In the genomic region with DNA sequence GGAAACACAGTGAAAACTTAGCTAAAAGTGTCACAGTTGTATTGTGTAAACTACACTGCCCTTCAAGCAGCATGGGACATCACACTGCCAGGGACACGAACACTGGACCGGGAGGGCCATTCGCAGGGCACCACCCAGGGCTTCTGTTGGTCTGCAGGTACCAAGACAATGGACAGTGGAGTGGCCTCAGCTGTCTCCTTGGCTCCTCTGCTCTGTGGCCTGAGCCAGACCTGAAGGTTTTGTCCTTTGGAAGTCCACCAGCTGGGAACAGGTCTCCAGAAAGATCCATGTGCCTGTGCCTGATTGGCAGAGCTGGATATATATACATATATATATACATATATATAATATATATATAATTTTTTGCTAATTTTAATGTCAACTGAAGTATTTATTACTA, we compare ENCODE assay signal across 16 cellular contexts.
DNase-seq lines count a peak whose midpoint lies in the region; ATAC-seq lines count a peak whose summit lies in the region.
"Had no signal": no experiment of that assay in that cellular context is flagged by ENCODE, and none has a peak within 500 bp of the region (broad histone marks: within the 10 kb centered on the region; RNA-seq: fewer than 3 reads in every experiment).

No MANE protein-coding gene starts in this region.

- no peaks in the 10 kb centered on the region for H3K4me1 Mint-ChIP-seq in stimulated activated naive CD8-positive, alpha-beta T cell treated with anti-CD3 and anti-CD28 coated beads, Interleukin-15, amount 100 ng/mL, for 72 hours
- H3K4me1 Mint-ChIP-seq: B cell, IgD-negative memory B cell had no signal

- H3K9me3 Mint-ChIP-seq in stimulated activated naive CD8-positive, alpha-beta T cell treated with anti-CD3 and anti-CD28 coated beads, Interleukin-15, amount 100 ng/mL, for 72 hours: no peaks in the 10 kb centered on the region
- H3K9me3 Mint-ChIP-seq: CD8-positive, alpha-beta T cell had no signal

- peak; percentile 17 for DNase-seq in activated CD8-positive, alpha-beta memory T cell treated with anti-CD3 and anti-CD28 coated beads, Interleukin-2, amount 50 U/mL, for 48 hours
- DNase-seq in activated CD8-positive, alpha-beta memory T cell treated with anti-CD3 and anti-CD28 coated beads for 24 hours: no peak
- DNase-seq in cerebellar cortex (ENCODE audit: low spot score): peak; percentile 18
- peak; percentile 24 for DNase-seq in islet precursor cell
- DNase-seq in stimulated activated naive CD8-positive, alpha-beta T cell treated with anti-CD3 and anti-CD28 coated beads, Interleukin-15, amount 100 ng/mL, for 72 hours: no peak
- DNase-seq: 8988T, Calu3, HCEC 1CT, HFFc6 had no signal

- no peaks in the 10 kb centered on the region for H3K27me3 Mint-ChIP-seq in stimulated activated naive CD8-positive, alpha-beta T cell treated with anti-CD3 and anti-CD28 coated beads, Interleukin-15, amount 100 ng/mL, for 72 hours
- H3K27me3 Mint-ChIP-seq: B cell had no signal

- no peak for ATAC-seq in stimulated activated naive CD8-positive, alpha-beta T cell treated with anti-CD3 and anti-CD28 coated beads, Interleukin-15, amount 100 ng/mL, for 72 hours
- ATAC-seq in GM19455 (IDR thresholded peaks at IDR 0.05; ENCODE audit: unreplicated experiment) (no peak), HG02938 (IDR thresholded peaks at IDR 0.05; ENCODE audit: unreplicated experiment) (no peak)
- ATAC-seq: CD8-positive, alpha-beta T cell; GM12878; HepG2 had no signal

- no peak overlapping the region for H3K27ac Mint-ChIP-seq in stimulated activated naive CD8-positive, alpha-beta T cell treated with anti-CD3 and anti-CD28 coated beads, Interleukin-15, amount 100 ng/mL, for 72 hours
- H3K27ac Mint-ChIP-seq: B cell; CD8-positive, alpha-beta T cell; HFFc6; IgD-negative memory B cell had no signal

- no peak overlapping the region for H3K4me3 Mint-ChIP-seq in stimulated activated naive CD8-positive, alpha-beta T cell treated with anti-CD3 and anti-CD28 coated beads, Interleukin-15, amount 100 ng/mL, for 72 hours
- H3K4me3 Mint-ChIP-seq: B cell; CD8-positive, alpha-beta T cell; HFFc6; IgD-negative memory B cell had no signal

Comparison
In these comparisons a context has a peak if more than half of its experiments do, and no peak if none do; other contexts are left out.
1. DNase-seq: peak in activated CD8-positive, alpha-beta memory T cell treated with anti-CD3 and anti-CD28 coated beads, Interleukin-2, amount 50 U/mL, for 48 hours (single experiment), cerebellar cortex (single experiment) and islet precursor cell (single experiment); none in activated CD8-positive, alpha-beta memory T cell treated with anti-CD3 and anti-CD28 coated beads for 24 hours (single experiment) and stimulated activated naive CD8-positive, alpha-beta T cell treated with anti-CD3 and anti-CD28 coated beads, Interleukin-15, amount 100 ng/mL, for 72 hours (0 of 2).